Comparison of ENCODE assay signal across 16 cellular contexts in the genomic region with DNA sequence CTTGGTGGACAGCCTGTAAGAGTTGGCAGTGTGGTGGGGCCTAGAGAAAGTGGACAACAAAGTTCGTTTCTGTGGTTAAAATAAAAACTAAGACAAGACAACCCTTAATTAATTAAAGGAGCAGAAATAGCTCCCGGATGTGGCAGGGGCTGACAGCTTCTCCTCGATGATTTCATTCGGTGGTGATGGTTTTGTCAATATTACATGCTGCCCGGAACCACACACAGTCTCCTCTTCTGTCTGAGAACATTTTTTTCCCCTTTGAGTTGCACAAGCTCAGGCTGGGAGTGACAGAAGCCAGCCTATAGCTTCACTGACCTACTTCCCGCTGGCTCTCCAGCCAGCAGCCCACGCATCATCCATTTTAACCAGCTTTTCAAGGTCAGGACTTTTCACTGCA.
DNase-seq lines count a peak whose midpoint lies in the region; ATAC-seq and TF ChIP-seq lines count a peak whose summit lies in the region.
"Had no signal": no experiment of that assay in that cellular context is flagged by ENCODE, and none has a peak within 500 bp of the region (broad histone marks: within the 10 kb centered on the region; RNA-seq: fewer than 3 reads in every experiment).

No MANE protein-coding gene starts in this region.

- POLR2A ChIA-PET in SK-N-SH (lab: Yijun Ruan, JAX): no interaction called here
- POLR2A ChIA-PET in CD8-positive, alpha-beta T cell (lab: Charles Lee): no interaction called here

- H3K4me1 ChIP-seq in SK-N-SH (ENCODE audit: control insufficient read depth in 1 of 2, insufficient read depth in 2 of 2, low read depth in 1 of 2, low read length in 1 of 2): peaks cover 0 to 12% of the 10 kb centered on the region in 2 experiments; a peak in 2 of 4 replicates
- no peaks in the 10 kb centered on the region for H3K4me1 ChIP-seq in right cardiac atrium (ENCODE audit: control insufficient read depth, insufficient read depth, low read length)
- H3K4me1 ChIP-seq in ascending aorta: peaks cover 0 to 7% of the 10 kb centered on the region in 2 donors
- no peaks in the 10 kb centered on the region for H3K4me1 ChIP-seq in CD8-positive, alpha-beta T cell (ENCODE audit: insufficient read depth, low read length)
- H3K4me1 ChIP-seq: transverse colon had no signal

- TF ChIP-seq CTCF in SK-N-SH (IDR thresholded peaks at IDR 0.05): no peak
- no peak for TF ChIP-seq CTCF in astrocyte of the spinal cord (IDR thresholded peaks at IDR 0.05; ENCODE audit: low read depth, low read length)
- no peak for TF ChIP-seq CTCF in ascending aorta (IDR thresholded peaks at IDR 0.05)
- no peak for TF ChIP-seq CTCF in CD8-positive, alpha-beta T cell (IDR thresholded peaks at IDR 0.05)

- peaks cover 2% of the 10 kb centered on the region for H3K9me3 Mint-ChIP-seq in CD8-positive, alpha-beta T cell
- H3K9me3 Mint-ChIP-seq: activated T-cell treated with anti-CD3 and anti-CD28 coated beads, Interleukin-2, amount 50 U/mL, for 24 hours had no signal

- H3K36me3 Mint-ChIP-seq in CD8-positive, alpha-beta T cell: no peaks in the 10 kb centered on the region
- H3K36me3 Mint-ChIP-seq: natural killer cell treated with Interleukin-12 subunit alpha and Interleukin-12 subunit beta and Interleukin-15 and Interleukin-18, amount 100 ng/mL, for 72 hours had no signal

- no peaks in the 10 kb centered on the region for H3K4me1 Mint-ChIP-seq in CD8-positive, alpha-beta T cell (ENCODE audit: low read depth)
- H3K4me1 Mint-ChIP-seq: activated CD4-positive, alpha-beta T cell treated with anti-CD3 and anti-CD28 coated beads for 36 hours had no signal

- H3K4me3 Mint-ChIP-seq in CD8-positive, alpha-beta T cell: no peak overlapping the region
- H3K4me3 Mint-ChIP-seq: activated CD4-positive, alpha-beta T cell treated with anti-CD3 and anti-CD28 coated beads for 36 hours; activated T-cell treated with anti-CD3 and anti-CD28 coated beads, Interleukin-2, amount 50 U/mL, for 24 hours; natural killer cell treated with Interleukin-12 subunit alpha and Interleukin-12 subunit beta and Interleukin-15 and Interleukin-18, amount 100 ng/mL, for 72 hours had no signal

- DNase-seq in SK-N-SH: no peak
- peak; percentile 50 for DNase-seq in astrocyte of the spinal cord (ENCODE audit: low read depth, low spot score)
- peak in 2 of 3 donors; percentile 18 to 54 for DNase-seq in right cardiac atrium
- DNase-seq in superior temporal gyrus (ENCODE audit: extremely low spot score): peak; percentile 23
- no peak for DNase-seq in ascending aorta (ENCODE audit: low spot score in 2 of 2)
- DNase-seq in CD8-positive, alpha-beta T cell: no peak
- no peak for DNase-seq in DMS79 (lab: John Stamatoyannopoulos, UW)
- DNase-seq: activated CD4-positive, alpha-beta T cell treated with anti-CD3 and anti-CD28 coated beads for 36 hours; activated T-cell treated with anti-CD3 and anti-CD28 coated beads, Interleukin-2, amount 50 U/mL, for 24 hours; left colon; PC-3; transverse colon had no signal

- no peak overlapping the region for H3K4me2 ChIP-seq in SK-N-SH
- H3K4me2 ChIP-seq: A549 had no signal

- H3K36me3 ChIP-seq in SK-N-SH (replicated peaks in 1 of 2; ENCODE audit: control insufficient read depth in 1 of 2, insufficient read depth in 2 of 2, low read length in 1 of 2) (no peaks in the 10 kb centered on the region), ascending aorta (no peaks in the 10 kb centered on the region)
- H3K36me3 ChIP-seq in CD8-positive, alpha-beta T cell (ENCODE audit: insufficient read depth, low read length): no peaks in the 10 kb centered on the region
- H3K36me3 ChIP-seq: transverse colon had no signal

- H3K27me3 ChIP-seq in SK-N-SH (ENCODE audit: insufficient read depth) (no peaks in the 10 kb centered on the region; the same call in 1 of the 2 replicates), right cardiac atrium (ENCODE audit: control insufficient read depth, insufficient read depth) (no peaks in the 10 kb centered on the region), ascending aorta (no peaks in the 10 kb centered on the region)
- no peaks in the 10 kb centered on the region for H3K27me3 ChIP-seq in CD8-positive, alpha-beta T cell (ENCODE audit: insufficient read depth, low read length)
- H3K27me3 ChIP-seq: transverse colon had no signal

- no peak for TF ChIP-seq RAD21 in SK-N-SH (IDR thresholded peaks at IDR 0.05; ENCODE audit: low read length)

- H2AFZ ChIP-seq in SK-N-SH (ENCODE audit: low read depth): no peak overlapping the region

- H3K9me3 ChIP-seq in SK-N-SH (no peaks in the 10 kb centered on the region), right cardiac atrium (ENCODE audit: control insufficient read depth, low read length) (no peaks in the 10 kb centered on the region), ascending aorta (no peaks in the 10 kb centered on the region)
- no peaks in the 10 kb centered on the region for H3K9me3 ChIP-seq in CD8-positive, alpha-beta T cell (ENCODE audit: low read length)
- H3K9me3 ChIP-seq: A549, transverse colon had no signal

- no peaks in the 10 kb centered on the region for H4K20me1 ChIP-seq in SK-N-SH (ENCODE audit: insufficient read depth)

- H3K4me3 ChIP-seq in SK-N-SH (ENCODE audit: low read depth in 2 of 2, low read length in 1 of 2) (no peak overlapping the region), astrocyte of the spinal cord (ENCODE audit: low read depth, low read length) (no peak overlapping the region), right cardiac atrium (ENCODE audit: low read length) (no peak overlapping the region), ascending aorta (no peak overlapping the region)
- no peak overlapping the region for H3K4me3 ChIP-seq in CD8-positive, alpha-beta T cell (ENCODE audit: low read depth, low read length)
- H3K4me3 ChIP-seq: A549, transverse colon had no signal

- intact Hi-C loops in right cardiac atrium (cut with DNase I) (no loop called here), ascending aorta (cut with DNase I) (no loop called here)
- intact Hi-C loops in CD8-positive, alpha-beta T cell (cut with DNase I, micrococcal nuclease): no loop called here

- no peaks in the 10 kb centered on the region for H3K27me3 Mint-ChIP-seq in CD8-positive, alpha-beta T cell (ENCODE audit: low read depth)

- no peaks in the 10 kb centered on the region; the same call in 1 of the 2 replicates for H3K79me2 ChIP-seq in SK-N-SH (ENCODE audit: insufficient read depth)

- WGBS in SK-N-SH (ENCODE audit: low lambda C conversion rate): 23% methylated on average over 7 of the region's 7 CpGs
- 47% methylated on average over 7 of the region's 7 CpGs for WGBS in right cardiac atrium

- H3F3A ChIP-seq in SK-N-SH (replicated peaks; ENCODE audit: insufficient read depth): no peaks in the 10 kb centered on the region

- TF ChIP-seq EP300 in SK-N-SH (IDR thresholded peaks at IDR 0.05; ENCODE audit: borderline replicate concordance in 1 of 2, low read depth in 1 of 2, low read length in 1 of 2): no peak

- H3K27ac Mint-ChIP-seq in CD8-positive, alpha-beta T cell: no peak overlapping the region
- H3K27ac Mint-ChIP-seq: activated CD4-positive, alpha-beta T cell treated with anti-CD3 and anti-CD28 coated beads for 36 hours; activated T-cell treated with anti-CD3 and anti-CD28 coated beads, Interleukin-2, amount 50 U/mL, for 24 hours; natural killer cell treated with Interleukin-12 subunit alpha and Interleukin-12 subunit beta and Interleukin-15 and Interleukin-18, amount 100 ng/mL, for 72 hours had no signal

- H3K9me2 ChIP-seq in SK-N-SH: no peaks in the 10 kb centered on the region

- CTCF ChIA-PET in SK-N-SH (lab: Yijun Ruan, JAX): no interaction called here
- CTCF ChIA-PET in CD8-positive, alpha-beta T cell (lab: Charles Lee): no interaction called here

- in situ Hi-C loops in astrocyte of the spinal cord (cut with HindIII; ENCODE audit: low sequenced_read_pairs): no loop called here

- no peak overlapping the region for H3K9ac ChIP-seq in SK-N-SH

- ATAC-seq in SK-N-SH treated with all-trans-retinoic acid at 6 μM for 48 hours (peak; percentile 37; the same call in 1 of the 3 replicates), right cardiac atrium (peak; percentile 75 to 83)
- no peak for ATAC-seq in CD8-positive, alpha-beta T cell
- ATAC-seq: A549; activated CD4-positive, alpha-beta T cell treated with anti-CD3 and anti-CD28 coated beads for 36 hours; left colon; natural killer cell treated with Interleukin-12 subunit alpha and Interleukin-12 subunit beta and Interleukin-15 and Interleukin-18, amount 100 ng/mL, for 72 hours; PC-3 had no signal

- H3K27ac ChIP-seq in SK-N-SH (ENCODE audit: low read depth in 2 of 2, low read length in 1 of 2) (no peak overlapping the region), right cardiac atrium (ENCODE audit: low read length) (no peak overlapping the region), ascending aorta (no peak overlapping the region)
- H3K27ac ChIP-seq in CD8-positive, alpha-beta T cell (ENCODE audit: low read depth, low read length): no peak overlapping the region
- H3K27ac ChIP-seq: A549, HL-60, transverse colon had no signal

TF ChIP-seq in SK-N-SH treated with all-trans-retinoic acid at 6 μM for 48 hours, 23 proteins besides CTCF, POLR2A, EP300 and RAD21 (continues in another document):
- TF ChIP-seq BACH2 (CRISPR knock-in tag; IDR thresholded peaks at IDR 0.05; ENCODE audit: borderline replicate concordance) (no peak), CSDC2 (CRISPR knock-in tag; IDR thresholded peaks at IDR 0.05) (no peak), PPARA (CRISPR knock-in tag; IDR thresholded peaks at IDR 0.05; ENCODE audit: borderline replicate concordance) (no peak)

TF ChIP-seq in SK-N-SH, 30 proteins besides CTCF, POLR2A, EP300 and RAD21:
- TF ChIP-seq SIN3A (IDR thresholded peaks at IDR 0.05; ENCODE audit: borderline replicate concordance, low read depth, low read length): no peak
- TF ChIP-seq, protein P1, sequence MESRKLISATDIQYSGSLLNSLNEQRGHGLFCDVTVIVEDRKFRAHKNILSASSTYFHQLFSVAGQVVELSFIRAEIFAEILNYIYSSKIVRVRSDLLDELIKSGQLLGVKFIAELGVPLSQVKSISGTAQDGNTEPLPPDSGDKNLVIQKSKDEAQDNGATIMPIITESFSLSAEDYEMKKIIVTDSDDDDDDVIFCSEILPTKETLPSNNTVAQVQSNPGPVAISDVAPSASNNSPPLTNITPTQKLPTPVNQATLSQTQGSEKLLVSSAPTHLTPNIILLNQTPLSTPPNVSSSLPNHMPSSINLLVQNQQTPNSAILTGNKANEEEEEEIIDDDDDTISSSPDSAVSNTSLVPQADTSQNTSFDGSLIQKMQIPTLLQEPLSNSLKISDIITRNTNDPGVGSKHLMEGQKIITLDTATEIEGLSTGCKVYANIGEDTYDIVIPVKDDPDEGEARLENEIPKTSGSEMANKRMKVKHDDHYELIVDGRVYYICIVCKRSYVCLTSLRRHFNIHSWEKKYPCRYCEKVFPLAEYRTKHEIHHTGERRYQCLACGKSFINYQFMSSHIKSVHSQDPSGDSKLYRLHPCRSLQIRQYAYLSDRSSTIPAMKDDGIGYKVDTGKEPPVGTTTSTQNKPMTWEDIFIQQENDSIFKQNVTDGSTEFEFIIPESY (IDR thresholded peaks at IDR 0.05; ENCODE audit: borderline replicate concordance, low read depth): no peak
- TF ChIP-seq EZH2phosphoT487 (IDR thresholded peaks at IDR 0.05; ENCODE audit: borderline replicate concordance, low read depth): no peak
TF ChIP-seq in SK-N-SH: peak in this region for 0.

Comparison
In these comparisons a context has a peak if more than half of its experiments do, and no peak if none do; other contexts are left out.
1. DNase-seq: peak in astrocyte of the spinal cord (single experiment), right cardiac atrium (2 of 3) and superior temporal gyrus (single experiment); none in SK-N-SH (single experiment), ascending aorta (0 of 2), CD8-positive, alpha-beta T cell (0 of 7) and DMS79 (single experiment).